Comparison of ENCODE assay signal across 10 cellular contexts in genomic region chr1:44798481-44799365, GRCh38. TPM values are rescaled to one million over a fixed set of nuclear protein-coding genes. Genes with fewer than 3 reads are reported as not detected.
DNase-seq lines count a peak whose midpoint lies in the region; ATAC-seq, FAIRE-seq and TF ChIP-seq lines count a peak whose summit lies in the region.
"Had no signal": no experiment of that assay in that cellular context is flagged by ENCODE, and none has a peak within 500 bp of the region (broad histone marks: within the 10 kb centered on the region; RNA-seq: fewer than 3 reads in every experiment).

No MANE protein-coding gene starts in this region.

- H3K36me3 ChIP-seq in CD8-positive, alpha-beta T cell (ENCODE audit: insufficient read depth, low read length): peaks cover 10% of the 10 kb centered on the region
- H3K36me3 ChIP-seq in astrocyte (ENCODE audit: insufficient read depth, low read length) (peaks cover 16% of the 10 kb centered on the region), neural progenitor cell (no peaks in the 10 kb centered on the region)

- POLR2A ChIA-PET in CD8-positive, alpha-beta T cell (lab: Charles Lee): interaction anchor here (2.9 to 5.9 kb wide), 2 partner anchors 21 to 23 kb away, joined by 22 to 145 read pairs; partner anchors contain the start of gene RPS8

- H3F3A ChIP-seq in neural progenitor cell (ENCODE audit: low read depth): peaks cover 37% of the 10 kb centered on the region

- H3K4me3 ChIP-seq in CD8-positive, alpha-beta T cell (ENCODE audit: low read depth, low read length): no peak overlapping the region
- H3K4me3 ChIP-seq in astrocyte (ENCODE audit: insufficient read depth, low read depth, low read length) (no peak overlapping the region), neural progenitor cell (no peak overlapping the region)

- CTCF ChIA-PET in CD8-positive, alpha-beta T cell (lab: Charles Lee): interaction anchor here (0.7 to 4.8 kb wide), 13 partner anchors 10 to 500 kb away, joined by 3 to 33 read pairs (median 4); partner anchors contain the start of genes BEST4, BTBD19 and RNU5D-1

- H3K27ac Mint-ChIP-seq in CD8-positive, alpha-beta T cell: peak overlapping the region; percentile 30
- peak overlapping the region; percentile 62 for H3K27ac Mint-ChIP-seq in astrocyte (ENCODE audit: unreplicated experiment)
- H3K27ac Mint-ChIP-seq in neural progenitor cell: peak overlapping the region; percentile 64

- peaks cover 29% of the 10 kb centered on the region for H3K4me1 ChIP-seq in CD8-positive, alpha-beta T cell (ENCODE audit: insufficient read depth, low read length)
- H3K4me1 ChIP-seq in astrocyte (ENCODE audit: insufficient read depth, low read length) (peaks cover 23% of the 10 kb centered on the region), neural progenitor cell (peaks cover 29% of the 10 kb centered on the region)

- H3K4me2 ChIP-seq in astrocyte (ENCODE audit: low read length): no peak overlapping the region
- peak overlapping the region; percentile 60 for H3K4me2 ChIP-seq in neural progenitor cell

- intact Hi-C loops in CD8-positive, alpha-beta T cell (cut with DNase I, micrococcal nuclease): loop anchor here (2.0 kb wide), 3 partner anchors 38 to 542 kb away; partner anchors contain the start of genes MUTYH (in 1 of the 2), TOE1 (in 1 of the 2) and UROD (in 1 of the 2)

- peaks cover 31% of the 10 kb centered on the region for H3K4me1 Mint-ChIP-seq in CD8-positive, alpha-beta T cell (ENCODE audit: low read depth)
- H3K4me1 Mint-ChIP-seq in astrocyte (ENCODE audit: low read depth, unreplicated experiment): peaks cover 16% of the 10 kb centered on the region
- peaks cover 26% of the 10 kb centered on the region for H3K4me1 Mint-ChIP-seq in neural progenitor cell

- H4K20me1 ChIP-seq in astrocyte (ENCODE audit: insufficient read depth, low read length) (peaks cover 32% of the 10 kb centered on the region), neural progenitor cell (ENCODE audit: low read depth) (peaks cover 14% of the 10 kb centered on the region)

- no peaks in the 10 kb centered on the region for H3K9me3 ChIP-seq in CD8-positive, alpha-beta T cell (ENCODE audit: low read length)
- H3K9me3 ChIP-seq in astrocyte (ENCODE audit: insufficient read depth, low read depth, low read length): no peaks in the 10 kb centered on the region
- no peaks in the 10 kb centered on the region for H3K9me3 ChIP-seq in neural progenitor cell (ENCODE audit: low read depth)
- H3K9me3 ChIP-seq: SJSA1 had no signal

- peaks cover 22% of the 10 kb centered on the region for H3K36me3 Mint-ChIP-seq in CD8-positive, alpha-beta T cell
- H3K36me3 Mint-ChIP-seq in astrocyte (ENCODE audit: low read depth, unreplicated experiment) (peaks cover 15% of the 10 kb centered on the region), neural progenitor cell (peaks cover 3% of the 10 kb centered on the region)

- H3K79me2 ChIP-seq in astrocyte (ENCODE audit: insufficient read depth, low read length) (peaks cover 35% of the 10 kb centered on the region), neural progenitor cell (ENCODE audit: low read depth) (no peaks in the 10 kb centered on the region)

- no peaks in the 10 kb centered on the region for H3K27me3 Mint-ChIP-seq in CD8-positive, alpha-beta T cell (ENCODE audit: low read depth)
- H3K27me3 Mint-ChIP-seq in astrocyte (ENCODE audit: low read depth, unreplicated experiment): no peaks in the 10 kb centered on the region
- peaks cover 10% of the 10 kb centered on the region for H3K27me3 Mint-ChIP-seq in neural progenitor cell (ENCODE audit: insufficient read depth, low read depth)

- ATAC-seq in CD8-positive, alpha-beta T cell: no peak
- ATAC-seq in GM21515 (IDR thresholded peaks at IDR 0.05; ENCODE audit: unreplicated experiment): no peak

- H3K9me3 Mint-ChIP-seq in CD8-positive, alpha-beta T cell: no peaks in the 10 kb centered on the region
- no peaks in the 10 kb centered on the region for H3K9me3 Mint-ChIP-seq in astrocyte (ENCODE audit: unreplicated experiment)
- H3K9me3 Mint-ChIP-seq in neural progenitor cell: no peaks in the 10 kb centered on the region

- H3K27ac ChIP-seq in CD8-positive, alpha-beta T cell (ENCODE audit: low read depth, low read length): no peak overlapping the region
- H3K27ac ChIP-seq in astrocyte (ENCODE audit: low read depth, low read length) (no peak overlapping the region), neural progenitor cell (no peak overlapping the region)

- no peak for TF ChIP-seq CTCF in CD8-positive, alpha-beta T cell (IDR thresholded peaks at IDR 0.05)
- TF ChIP-seq CTCF in astrocyte (IDR thresholded peaks at IDR 0.05; ENCODE audit: insufficient read depth, low read depth, low read length) (no peak), neural progenitor cell (IDR thresholded peaks at IDR 0.05) (no peak)

- peak overlapping the region; percentile 87 for H3K4me3 Mint-ChIP-seq in CD8-positive, alpha-beta T cell
- peak overlapping the region; percentile 50 for H3K4me3 Mint-ChIP-seq in astrocyte (ENCODE audit: unreplicated experiment)
- H3K4me3 Mint-ChIP-seq in neural progenitor cell: peak overlapping the region; percentile 92

- H3K27me3 ChIP-seq in CD8-positive, alpha-beta T cell (ENCODE audit: insufficient read depth, low read length): no peaks in the 10 kb centered on the region
- H3K27me3 ChIP-seq in astrocyte (ENCODE audit: insufficient read depth, low read length) (no peaks in the 10 kb centered on the region), neural progenitor cell (peaks cover 9% of the 10 kb centered on the region)
- H3K27me3 ChIP-seq: SJSA1 had no signal

- no peak for FAIRE-seq in astrocyte (lab: Jason Lieb, UNC)
- FAIRE-seq: colon had no signal

- H2AFZ ChIP-seq in astrocyte (ENCODE audit: low read depth, low read length): no peak overlapping the region
- no peak overlapping the region for H2AFZ ChIP-seq in neural progenitor cell (replicated peaks)

- DNase-seq in CD8-positive, alpha-beta T cell: no peak
- peak; percentile 47 for DNase-seq in NCI-H1092 (lab: John Stamatoyannopoulos, UW)
- DNase-seq in astrocyte (ENCODE audit: low read depth): no peak
- no peak for DNase-seq in neural progenitor cell (ENCODE audit: low spot score)
- no peak for DNase-seq in NCI-H226
- DNase-seq in DMS53 treated with DMSO at 0.1 percent for 48 hours (lab: John Stamatoyannopoulos, UW; ENCODE audit: unreplicated experiment): no peak
- DNase-seq in HT-29 (ENCODE audit: low spot score): no peak

- H3K9ac ChIP-seq in astrocyte (ENCODE audit: low read length) (no peak overlapping the region), neural progenitor cell (no peak overlapping the region)

RNA-seq across cellular contexts. Expression of gene PLK3, which starts 1.5 kb away (rescaled TPM):
- total RNA-seq in CD8-positive, alpha-beta T cell: 100 to 1,000 TPM; 568 to 599 TPM
- total RNA-seq in astrocyte: 62.0 and 66.4 TPM in 2 replicates
- total RNA-seq in neural progenitor cell (ENCODE audit: low replicate concordance): 2.2 and 6.6 TPM in 2 replicates
- 135 and 137 TPM in 2 replicates for total RNA-seq in HT-29 (2014; rRNA removed; shearing (Covaris generic))

RNA-seq across cellular contexts. Expression of gene DYNLT4, which starts 8.4 kb away (rescaled TPM):
- total RNA-seq in CD8-positive, alpha-beta T cell: 1 to 10 TPM; 2.2 to 2.5 TPM
- 0.50 and 0.53 TPM in 2 replicates for total RNA-seq in astrocyte
- not detected in 2 replicates for total RNA-seq in neural progenitor cell (ENCODE audit: low replicate concordance)
- 3.4 and 10.4 TPM in 2 replicates for total RNA-seq in HT-29 (2014; rRNA removed; shearing (Covaris generic))
- total RNA-seq: SJSA1 had no signal

RNA-seq across cellular contexts. Expression of gene BTBD19, which starts 9.6 kb away (rescaled TPM):
- total RNA-seq in CD8-positive, alpha-beta T cell: 10 to 100 TPM; 24.9 to 27.5 TPM
- 30.3 and 30.6 TPM in 2 replicates for total RNA-seq in astrocyte
- 1.4 and 1.7 TPM in 2 replicates for total RNA-seq in neural progenitor cell (ENCODE audit: low replicate concordance)
- 16.4 and 18.0 TPM in 2 replicates for total RNA-seq in HT-29 (2014; rRNA removed; shearing (Covaris generic))

RNA-seq across cellular contexts. Expression of gene BEST4, which starts 10.8 kb away (rescaled TPM):
- total RNA-seq in CD8-positive, alpha-beta T cell: 1 to 10 TPM; 1.4 to 1.5 TPM
- total RNA-seq in astrocyte (0.26 TPM in 1 of 2 replicates, not detected in the other), neural progenitor cell (ENCODE audit: low replicate concordance) (0.65 and 0.84 TPM in 2 replicates)
- total RNA-seq in HT-29 (2014; rRNA removed; shearing (Covaris generic)): 0.31 and 0.33 TPM in 2 replicates
- total RNA-seq: SJSA1 had no signal

RNA-seq across cellular contexts. Expression of gene RPS8, which starts 23.4 kb away (rescaled TPM):
- total RNA-seq in CD8-positive, alpha-beta T cell: 1,000 to 10,000 TPM; 3,381 to 3,465 TPM
- total RNA-seq in astrocyte (1,108 and 1,187 TPM in 2 replicates), neural progenitor cell (ENCODE audit: low replicate concordance) (3,812 and 4,281 TPM in 2 replicates)
- 1,326 and 1,606 TPM in 2 replicates for total RNA-seq in HT-29 (2014; rRNA removed; shearing (Covaris generic))
